ENCODE assay signal across 30 cellular contexts in the genomic region with DNA sequence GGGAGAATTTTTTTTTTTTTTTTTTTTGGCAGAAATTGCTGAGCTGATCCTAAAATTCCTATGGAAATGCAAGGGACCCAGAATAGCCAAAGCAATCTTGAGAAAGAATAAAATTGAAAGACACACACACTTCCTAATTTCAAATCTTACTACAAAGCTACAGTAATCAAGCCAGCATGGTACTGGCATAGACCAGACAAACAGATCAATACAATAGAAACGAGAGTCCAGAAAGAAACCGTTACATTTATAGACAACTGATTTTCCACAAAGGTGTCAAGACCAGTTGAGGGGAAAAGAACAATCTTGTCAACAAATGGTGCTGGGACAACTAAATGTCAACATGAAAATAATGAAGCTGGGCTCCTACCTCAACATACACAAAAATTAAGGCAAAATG.
"Had no signal": no experiment of that assay in that cellular context is flagged by ENCODE, and none has a peak within 500 bp of the region (broad histone marks: within the 10 kb centered on the region; RNA-seq: fewer than 3 reads in every experiment).

No MANE protein-coding gene starts in this region.

- H3K9ac ChIP-seq: neural progenitor cell, parathyroid adenoma had no signal

- H3K4me2 ChIP-seq: neural progenitor cell, smooth muscle cell had no signal

- H3K27me3 Mint-ChIP-seq: progenitor cell of endocrine pancreas; stimulated activated memory B cell treated with anti-CD40 and anti-IgM and Interleukin-4, amounts not matched to agents 10 μg/mL and 1 μg/mL and 100 μg/mL, for 72 hours; stimulated activated naive CD8-positive, alpha-beta T cell treated with anti-CD3 and anti-CD28 coated beads, Interleukin-15, amount 100 ng/mL, for 72 hours; type B pancreatic cell had no signal

- H3K4me1 Mint-ChIP-seq: nephron, neural progenitor cell had no signal

- H3K9me3 Mint-ChIP-seq: natural killer cell; nephron; stimulated activated memory B cell treated with anti-CD40 and anti-IgM and Interleukin-4, amounts not matched to agents 10 μg/mL and 1 μg/mL and 100 μg/mL, for 72 hours; stimulated activated naive CD8-positive, alpha-beta T cell treated with anti-CD3 and anti-CD28 coated beads, Interleukin-15, amount 100 ng/mL, for 72 hours; type B pancreatic cell had no signal

- H3K9me3 ChIP-seq: ovary, psoas muscle, spleen, suprapubic skin, testis, tibial artery, transverse colon, upper lobe of right lung, uterus had no signal

- H3K27ac Mint-ChIP-seq: natural killer cell; nephron; neural progenitor cell; progenitor cell of endocrine pancreas; stimulated activated memory B cell treated with anti-CD40 and anti-IgM and Interleukin-4, amounts not matched to agents 10 μg/mL and 1 μg/mL and 100 μg/mL, for 72 hours; type B pancreatic cell had no signal

- H3K36me3 Mint-ChIP-seq: natural killer cell had no signal

- DNase-seq: natural killer cell; occipital lobe; ovary; psoas muscle; right cardiac atrium; spleen; stimulated activated CD4-positive, alpha-beta T cell treated with anti-CD3 and anti-CD28 coated beads, Interleukin-12 subunit alpha, Interleukin-12 subunit beta, amount 100 ng/mL, for 4 hours; stimulated activated CD4-positive, alpha-beta T cell treated with anti-CD3 and anti-CD28 coated beads, Interleukin-1b, Interleukin-23, amount 100 ng/mL, for 48 hours; stimulated activated CD4-positive, alpha-beta T cell treated with anti-CD3 and anti-CD28 coated beads, Interleukin-4, amount 100 ng/mL, for 1 hour; stimulated activated CD4-positive, alpha-beta T cell treated with anti-CD3 and anti-CD28 coated beads, Interleukin-4, amount 100 ng/mL, for 4 hours; stimulated activated CD8-positive, alpha-beta memory T cell treated with anti-CD3 and anti-CD28 coated beads, Interleukin-4, amount 100 ng/mL, for 48 hours; stimulated activated naive CD4-positive, alpha-beta T cell; stimulated activated naive CD8-positive, alpha-beta T cell treated with anti-CD3 and anti-CD28 coated beads, Interleukin-15, amount 100 ng/mL, for 72 hours; stimulated activated naive CD8-positive, alpha-beta T cell treated with anti-CD3 and anti-CD28 coated beads, Interleukin-15, Interleukin-2, amounts not matched to agents 100 U/mL and 50 U/mL, for 24 hours; substantia nigra; testis; tibial artery; transverse colon; upper lobe of right lung; uterus had no signal

- H3K4me3 Mint-ChIP-seq: natural killer cell; nephron; neural progenitor cell; stimulated activated memory B cell treated with anti-CD40 and anti-IgM and Interleukin-4, amounts not matched to agents 10 μg/mL and 1 μg/mL and 100 μg/mL, for 72 hours; stimulated activated naive CD8-positive, alpha-beta T cell treated with anti-CD3 and anti-CD28 coated beads, Interleukin-15, amount 100 ng/mL, for 72 hours; type B pancreatic cell had no signal

- ATAC-seq: natural killer cell; psoas muscle; right cardiac atrium; sciatic nerve; stimulated activated memory B cell treated with anti-CD40 and anti-IgM and Interleukin-4, amounts not matched to agents 10 μg/mL and 1 μg/mL and 100 μg/mL, for 72 hours; stimulated activated naive CD8-positive, alpha-beta T cell treated with anti-CD3 and anti-CD28 coated beads, Interleukin-15, amount 100 ng/mL, for 72 hours; stimulated activated naive CD8-positive, alpha-beta T cell treated with anti-CD3 and anti-CD28 coated beads, Interleukin-15, Interleukin-2, amounts not matched to agents 100 U/mL and 50 U/mL, for 24 hours; upper lobe of right lung had no signal

- H3K4me3 ChIP-seq: neural progenitor cell, ovary, psoas muscle, skin epidermis, smooth muscle cell, spleen, suprapubic skin, testis, tibial artery, transverse colon, upper lobe of right lung, uterus had no signal

- H3K4me1 ChIP-seq: neural progenitor cell, parathyroid adenoma, suprapubic skin, uterus had no signal

- H2AFZ ChIP-seq: neural progenitor cell, parathyroid adenoma had no signal

- H3K27ac ChIP-seq: neural progenitor cell, ovary, parathyroid adenoma, psoas muscle, skin epidermis, spleen, suprapubic skin, testis, tibial artery, transverse colon, upper lobe of right lung, uterus had no signal

- H3K36me3 ChIP-seq: neural progenitor cell, ovary, spleen, suprapubic skin, tibial artery, transverse colon, upper lobe of right lung, uterus had no signal

- H3K27me3 ChIP-seq: neural progenitor cell, ovary, spleen, suprapubic skin, testis, tibial artery, transverse colon, upper lobe of right lung, uterus had no signal
